Comparison of ENCODE assay signal across 8 cellular contexts in genomic region chr1:178541829-178542553, GRCh38. TPM values are rescaled to one million over a fixed set of nuclear protein-coding genes. Genes with fewer than 3 reads are reported as not detected.
DNase-seq lines count a peak whose midpoint lies in the region; ATAC-seq and TF ChIP-seq lines count a peak whose summit lies in the region.

No MANE protein-coding gene starts in this region.

- POLR2A ChIA-PET in CD4-positive, alpha-beta T cell (lab: Charles Lee): interaction anchor here (1.2 kb wide), 1 partner anchor 183 kb away, joined by 3 read pairs; the partner anchor contains the start of gene RALGPS2
- POLR2A ChIA-PET in RWPE1 (lab: Yijun Ruan, JAX; ENCODE audit: low non-redundant PET): no interaction called here

- no peaks in the 10 kb centered on the region for H3K27me3 ChIP-seq in CD4-positive, alpha-beta T cell (ENCODE audit: control insufficient read depth, insufficient read depth, low read length)

- H3K4me1 Mint-ChIP-seq in CD4-positive, alpha-beta T cell (ENCODE audit: low read depth): peaks cover 10% of the 10 kb centered on the region

- CTCF ChIA-PET in CD4-positive, alpha-beta T cell (lab: Charles Lee): no interaction called here
- CTCF ChIA-PET in RWPE1 (lab: Yijun Ruan, JAX): interaction anchor here (0.6 to 2.5 kb wide), 12 partner anchors 10 to 1183 kb away, joined by 3 to 16 read pairs (median 5); partner anchors contain the start of gene RALGPS2

- peak in 9 of 10 experiments; percentile 8 to 45 (median 16) for DNase-seq in CD4-positive, alpha-beta T cell
- DNase-seq in RWPE1 (ENCODE audit: low spot score) (no peak), astrocyte of the hippocampus (ENCODE audit: low read depth, low spot score) (peak; percentile 44), retina (no peak)
- DNase-seq in stimulated activated CD4-positive, alpha-beta T cell treated with anti-CD3 and anti-CD28 coated beads, Interleukin-1b, Interleukin-23, amount 100 ng/mL, for 24 hours (ENCODE audit: low read depth in 4 of 4, low spot score in 1 of 4): peak in 3 of 4 experiments; percentile 9 to 34 (median 21)

- peak; percentile 44 for ATAC-seq in CD4-positive, alpha-beta T cell (ENCODE audit: poor library complexity)
- peak; percentile 35 for ATAC-seq in GM19025 (IDR thresholded peaks at IDR 0.05; ENCODE audit: low read depth, unreplicated experiment)
- ATAC-seq in HG03196 (IDR thresholded peaks at IDR 0.05; ENCODE audit: unreplicated experiment): peak; percentile 53

- peak overlapping the region; percentile 39 for H3K27ac Mint-ChIP-seq in CD4-positive, alpha-beta T cell

- H3K27ac ChIP-seq in CD4-positive, alpha-beta T cell (ENCODE audit: low read depth, low read length): no peak overlapping the region
- H3K27ac ChIP-seq in RWPE1: peak overlapping the region; percentile 78

- no peak for TF ChIP-seq CTCF in CD4-positive, alpha-beta T cell (IDR thresholded peaks at IDR 0.05)
- TF ChIP-seq CTCF in RWPE1 (conservative IDR thresholded peaks at IDR 0.05; ENCODE audit: low read depth): no peak

- peak overlapping the region; percentile 86 for H3K4me3 ChIP-seq in iPS-18c (ENCODE audit: insufficient read depth, low read depth, low read length)

- H3K36me3 Mint-ChIP-seq in CD4-positive, alpha-beta T cell (ENCODE audit: low read depth): no peaks in the 10 kb centered on the region

- no peaks in the 10 kb centered on the region for H3K9me3 Mint-ChIP-seq in CD4-positive, alpha-beta T cell

- no peaks in the 10 kb centered on the region for H3K27me3 Mint-ChIP-seq in CD4-positive, alpha-beta T cell

- no peaks in the 10 kb centered on the region for H3K9me3 ChIP-seq in CD4-positive, alpha-beta T cell (ENCODE audit: control insufficient read depth, low read length)
- H3K9me3 ChIP-seq in iPS-18c (ENCODE audit: control insufficient read depth, insufficient read depth, low read length): no peaks in the 10 kb centered on the region

- H3K4me3 Mint-ChIP-seq in CD4-positive, alpha-beta T cell: peak overlapping the region; percentile 93

- intact Hi-C loops in CD4-positive, alpha-beta T cell (cut with DNase I, micrococcal nuclease): loop anchor here (1.0 to 10.0 kb wide), 5 partner anchors 183 to 1273 kb away; partner anchors contain the start of genes AXDND1 (in 1 of the 2) and RALGPS2 (in 1 of the 2)

RNA-seq across cellular contexts. Expression of gene TEX35, which starts 29.1 kb away (rescaled TPM):
- total RNA-seq in CD4-positive, alpha-beta T cell: not detected

RNA-seq across cellular contexts. Expression of gene CLEC20A, which starts 45.2 kb away (rescaled TPM):
- total RNA-seq in CD4-positive, alpha-beta T cell: not detected

Comparison
In these comparisons a context has a peak if more than half of its experiments do, and no peak if none do; other contexts are left out.
1. DNase-seq: peak in CD4-positive, alpha-beta T cell (9 of 10), astrocyte of the hippocampus (single experiment) and stimulated activated CD4-positive, alpha-beta T cell treated with anti-CD3 and anti-CD28 coated beads, Interleukin-1b, Interleukin-23, amount 100 ng/mL, for 24 hours (3 of 4); none in RWPE1 (single experiment) and retina (single experiment).
2. Peak in every context shown above with its lines, with median percentiles within 50 percentile points of each other: ATAC-seq.